9 cellular contexts compared by ENCODE assay signal in genomic region chr3:136984837-136985236, GRCh38. TPM values are rescaled to one million over a fixed set of nuclear protein-coding genes. Genes with fewer than 3 reads are reported as not detected.
DNase-seq lines count a peak whose midpoint lies in the region; ATAC-seq and TF ChIP-seq lines count a peak whose summit lies in the region.
"Had no signal": no experiment of that assay in that cellular context is flagged by ENCODE, and none has a peak within 500 bp of the region (broad histone marks: within the 10 kb centered on the region; RNA-seq: fewer than 3 reads in every experiment).

No MANE protein-coding gene starts in this region.

- no peaks in the 10 kb centered on the region for H3K27me3 Mint-ChIP-seq in endodermal cell (ENCODE audit: insufficient read depth)

- DNase-seq in DMS 273 treated with DMSO at 0.1 percent for 48 hours (lab: John Stamatoyannopoulos, UW), result peak; percentile 88
- DNase-seq in Panc1 (ENCODE audit: low read depth, low spot score), result no peak
- DNase-seq in fibroblast of pulmonary artery (ENCODE audit: low read depth), result peak; percentile 77
- DNase-seq in omental fat pad (ENCODE audit: low spot score), result no peak
- DNase-seq in endodermal cell, result no peak
- no peak for DNase-seq in NCI-H2081 (lab: John Stamatoyannopoulos, UW)
- DNase-seq in SK-N-SH, result no peak
- DNase-seq in T-helper 2 cell, result no peak
- DNase-seq: amniotic stem cell had no signal

- CTCF ChIA-PET in Panc1 (lab: Charles Lee) (interaction anchor here (0.5 kb wide), 1 partner anchor 193 kb away, joined by 6 read pairs; no protein-coding TSS in a partner anchor), SK-N-SH (lab: Yijun Ruan, JAX) (interaction anchor here (1.4 to 1.5 kb wide), 2 partner anchors 29 to 233 kb away, joined by 4 to 6 read pairs; partner anchors contain the start of gene STAG1)

- no peak overlapping the region for H3K4me2 ChIP-seq in SK-N-SH

- peaks cover 24% of the 10 kb centered on the region for H3K9me3 Mint-ChIP-seq in endodermal cell

- TF ChIP-seq RAD21 in SK-N-SH (IDR thresholded peaks at IDR 0.05; ENCODE audit: low read length), result no peak

- POLR2A ChIA-PET in Panc1 (lab: Charles Lee) (no interaction called here), SK-N-SH (lab: Yijun Ruan, JAX) (no interaction called here)

- H3K9ac ChIP-seq in endodermal cell (ENCODE audit: extremely low read depth, low read length, poor library complexity, severe bottlenecking) (no peak overlapping the region), SK-N-SH (no peak overlapping the region)

- H3K9me3 ChIP-seq in Panc1 (ENCODE audit: control insufficient read depth, insufficient read depth, low read depth, low read length), result no peaks in the 10 kb centered on the region
- H3K9me3 ChIP-seq in endodermal cell (ENCODE audit: control insufficient read depth, low read length), result no peaks in the 10 kb centered on the region
- no peaks in the 10 kb centered on the region for H3K9me3 ChIP-seq in SK-N-SH

- peaks cover 14% of the 10 kb centered on the region for H3K36me3 Mint-ChIP-seq in endodermal cell (ENCODE audit: low read depth)

- ATAC-seq in Panc1 (no peak), omental fat pad (ENCODE audit: low FRiP score) (peak; percentile 83)

- H3K27me3 ChIP-seq in Panc1 (ENCODE audit: control insufficient read depth, insufficient read depth, low read length) (no peaks in the 10 kb centered on the region), endodermal cell (ENCODE audit: control insufficient read depth, insufficient read depth, low read length, poor library complexity, severe bottlenecking) (no peaks in the 10 kb centered on the region), SK-N-SH (ENCODE audit: insufficient read depth) (no peaks in the 10 kb centered on the region)

- H3K9me2 ChIP-seq in SK-N-SH, result no peaks in the 10 kb centered on the region

- WGBS in endodermal cell (ENCODE audit: insufficient coverage in 1 of 2, insufficient read length in 1 of 2), 2 experiments, result 88 to 93% methylated on average over 3 of the region's 3 CpGs
- WGBS in SK-N-SH (ENCODE audit: low lambda C conversion rate), result 73% methylated on average over 3 of the region's 3 CpGs

- no peaks in the 10 kb centered on the region for H3K4me1 ChIP-seq in Panc1 (ENCODE audit: control insufficient read depth, insufficient read depth, low read length)
- no peaks in the 10 kb centered on the region for H3K4me1 ChIP-seq in endodermal cell (ENCODE audit: control insufficient read depth, insufficient read depth, low read length)
- H3K4me1 ChIP-seq in SK-N-SH (ENCODE audit: control insufficient read depth in 1 of 2, insufficient read depth in 2 of 2, low read depth in 1 of 2, low read length in 1 of 2), result peaks cover 0 to 4% of the 10 kb centered on the region in 2 experiments; a peak in 1 of 4 replicates

- intact Hi-C loops in Panc1 (cut with micrococcal nuclease; ENCODE audit: unreplicated experiment), result no loop called here

- H3K4me3 ChIP-seq in Panc1 (ENCODE audit: low read depth in 2 of 2, low read length in 2 of 2), result no peak overlapping the region
- H3K4me3 ChIP-seq in fibroblast of pulmonary artery (replicated peaks; ENCODE audit: low read depth, low read length), result no peak overlapping the region
- no peak overlapping the region for H3K4me3 ChIP-seq in endodermal cell (ENCODE audit: low read length)
- no peak overlapping the region for H3K4me3 ChIP-seq in SK-N-SH (ENCODE audit: low read depth in 2 of 2, low read length in 1 of 2)

- TSS peak; percentile 54 for BruUV-seq in Panc1 (replicated peaks; lab: Mats Ljungman, UMichigan)

- H2AFZ ChIP-seq in SK-N-SH (ENCODE audit: low read depth), result no peak overlapping the region

- H3K27ac Mint-ChIP-seq in endodermal cell, result no peak overlapping the region

- no peak for TF ChIP-seq CTCF in Panc1 (IDR thresholded peaks at IDR 0.05)
- no peak for TF ChIP-seq CTCF in fibroblast of pulmonary artery (IDR thresholded peaks at IDR 0.05; ENCODE audit: low read length, missing control alignments)
- no peak for TF ChIP-seq CTCF in omental fat pad (IDR thresholded peaks at IDR 0.05)
- no peak for TF ChIP-seq CTCF in endodermal cell (conservative IDR thresholded peaks at IDR 0.05)
- no peak for TF ChIP-seq CTCF in SK-N-SH (IDR thresholded peaks at IDR 0.05)

- no peaks in the 10 kb centered on the region for H3F3A ChIP-seq in SK-N-SH (replicated peaks; ENCODE audit: insufficient read depth)

- H3K79me2 ChIP-seq in SK-N-SH (ENCODE audit: insufficient read depth), result no peaks in the 10 kb centered on the region

- no peak overlapping the region for H3K27ac ChIP-seq in Panc1 (ENCODE audit: low read length)
- H3K27ac ChIP-seq in endodermal cell (ENCODE audit: low read depth, low read length), result no peak overlapping the region
- H3K27ac ChIP-seq in SK-N-SH (ENCODE audit: low read depth in 2 of 2, low read length in 1 of 2), result no peak overlapping the region

- H4K20me1 ChIP-seq in SK-N-SH (ENCODE audit: insufficient read depth), result no peaks in the 10 kb centered on the region

- no peak overlapping the region for H3K4me3 Mint-ChIP-seq in endodermal cell

- no peak for TF ChIP-seq EP300 in SK-N-SH (IDR thresholded peaks at IDR 0.05; ENCODE audit: borderline replicate concordance in 1 of 2, low read depth in 1 of 2, low read length in 1 of 2)

- no peaks in the 10 kb centered on the region for H3K4me1 Mint-ChIP-seq in endodermal cell

- in situ Hi-C loops in Panc1 (cut with HindIII; ENCODE audit: low pct_unique_long_range_greater_than_20kb, low sequenced_read_pairs), result no loop called here

- no peaks in the 10 kb centered on the region for H3K36me3 ChIP-seq in Panc1 (ENCODE audit: control insufficient read depth, insufficient read depth, low read length)
- H3K36me3 ChIP-seq in endodermal cell (ENCODE audit: control insufficient read depth, insufficient read depth, low read length), result no peaks in the 10 kb centered on the region
- no peaks in the 10 kb centered on the region for H3K36me3 ChIP-seq in SK-N-SH (replicated peaks in 1 of 2; ENCODE audit: control insufficient read depth in 1 of 2, insufficient read depth in 2 of 2, low read length in 1 of 2)

TF ChIP-seq in SK-N-SH, 30 proteins besides CTCF, POLR2A, EP300 and RAD21:
- no peak for TF ChIP-seq EZH2phosphoT487 (IDR thresholded peaks at IDR 0.05; ENCODE audit: borderline replicate concordance, low read depth)
- no peak for TF ChIP-seq NRF1 (IDR thresholded peaks at IDR 0.05; ENCODE audit: low read depth, low read length)
- no peak for TF ChIP-seq GATA2 (CRISPR knock-in tag; IDR thresholded peaks at IDR 0.05)
- TF ChIP-seq CHD2 (IDR thresholded peaks at IDR 0.05; ENCODE audit: low read length, partially characterized antibody), result no peak

RNA-seq across cellular contexts. Expression of gene IL20RB, which starts 27.1 kb away (rescaled TPM):
- total RNA-seq in Panc1 (2021; ENCODE audit: unreplicated experiment) (1.7 TPM), omental fat pad (1 to 10 TPM; 1.1 to 4.4 (median 2.3) TPM), endodermal cell (1 to 10 TPM; 1.7 to 2.1 TPM)
- polyA plus RNA-seq in Panc1 (2012; ENCODE audit: insufficient read length), result 0.47 TPM
- polyA plus RNA-seq in endodermal cell (2013, experiment 1 of 2), result 1.2 TPM
- polyA plus RNA-seq in endodermal cell (2013, experiment 2 of 2), result 0.99 TPM
- 0.58 and 0.78 TPM in 2 replicates for polyA plus RNA-seq in SK-N-SH (2012; rRNA removed)
- polyA plus RNA-seq in SK-N-SH (2012; cell fraction: cytosol; rRNA removed), result 0.33 and 0.43 TPM in 2 replicates
- polyA plus RNA-seq in SK-N-SH (2012; cell fraction: nucleus; rRNA removed), result 1.8 and 2.7 TPM in 2 replicates

Comparison
In these comparisons a context has a peak if more than half of its experiments do, and no peak if none do; other contexts are left out.
1. DNase-seq: peak in DMS 273 treated with DMSO at 0.1 percent for 48 hours (single experiment) and fibroblast of pulmonary artery (single experiment); none in Panc1 (single experiment), omental fat pad (single experiment), endodermal cell (single experiment), NCI-H2081 (0 of 2), SK-N-SH (single experiment) and T-helper 2 cell (0 of 5).